ENCODE assay signal across 2 cellular contexts in the genomic region with DNA sequence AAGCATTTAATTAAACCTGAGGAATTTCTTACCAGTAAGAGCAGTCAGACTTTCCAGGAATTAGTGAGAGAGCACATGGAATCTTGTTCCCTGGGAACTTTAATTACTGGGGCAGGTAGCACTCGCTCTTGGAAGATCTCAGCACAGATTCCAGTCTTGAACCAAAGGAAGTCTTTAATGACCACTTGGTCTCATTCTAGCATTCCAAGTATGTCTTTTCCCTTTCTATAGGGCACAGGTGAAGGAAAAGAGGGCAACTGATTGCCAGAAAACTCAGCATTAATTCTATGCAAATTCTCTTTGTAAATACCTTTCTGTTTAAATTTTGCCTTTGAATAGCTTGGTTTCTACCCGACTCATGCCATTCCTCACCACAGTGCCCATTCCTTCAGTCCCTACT.
TF ChIP-seq lines count a peak whose summit lies in the region.

No MANE protein-coding gene starts in this region.

TF ChIP-seq in GM23338, 12 proteins besides CTCF, POLR2A, EP300 and RAD21:
- TF ChIP-seq EZH2phosphoT487 (IDR thresholded peaks at IDR 0.05; ENCODE audit: unreplicated experiment): no peak
- no peak for TF ChIP-seq ZNF114 (CRISPR knock-in tag; IDR thresholded peaks at IDR 0.05)
- no peak for TF ChIP-seq CREB1 (CRISPR knock-in tag; IDR thresholded peaks at IDR 0.05; ENCODE audit: low read depth)
- TF ChIP-seq, protein P1, sequence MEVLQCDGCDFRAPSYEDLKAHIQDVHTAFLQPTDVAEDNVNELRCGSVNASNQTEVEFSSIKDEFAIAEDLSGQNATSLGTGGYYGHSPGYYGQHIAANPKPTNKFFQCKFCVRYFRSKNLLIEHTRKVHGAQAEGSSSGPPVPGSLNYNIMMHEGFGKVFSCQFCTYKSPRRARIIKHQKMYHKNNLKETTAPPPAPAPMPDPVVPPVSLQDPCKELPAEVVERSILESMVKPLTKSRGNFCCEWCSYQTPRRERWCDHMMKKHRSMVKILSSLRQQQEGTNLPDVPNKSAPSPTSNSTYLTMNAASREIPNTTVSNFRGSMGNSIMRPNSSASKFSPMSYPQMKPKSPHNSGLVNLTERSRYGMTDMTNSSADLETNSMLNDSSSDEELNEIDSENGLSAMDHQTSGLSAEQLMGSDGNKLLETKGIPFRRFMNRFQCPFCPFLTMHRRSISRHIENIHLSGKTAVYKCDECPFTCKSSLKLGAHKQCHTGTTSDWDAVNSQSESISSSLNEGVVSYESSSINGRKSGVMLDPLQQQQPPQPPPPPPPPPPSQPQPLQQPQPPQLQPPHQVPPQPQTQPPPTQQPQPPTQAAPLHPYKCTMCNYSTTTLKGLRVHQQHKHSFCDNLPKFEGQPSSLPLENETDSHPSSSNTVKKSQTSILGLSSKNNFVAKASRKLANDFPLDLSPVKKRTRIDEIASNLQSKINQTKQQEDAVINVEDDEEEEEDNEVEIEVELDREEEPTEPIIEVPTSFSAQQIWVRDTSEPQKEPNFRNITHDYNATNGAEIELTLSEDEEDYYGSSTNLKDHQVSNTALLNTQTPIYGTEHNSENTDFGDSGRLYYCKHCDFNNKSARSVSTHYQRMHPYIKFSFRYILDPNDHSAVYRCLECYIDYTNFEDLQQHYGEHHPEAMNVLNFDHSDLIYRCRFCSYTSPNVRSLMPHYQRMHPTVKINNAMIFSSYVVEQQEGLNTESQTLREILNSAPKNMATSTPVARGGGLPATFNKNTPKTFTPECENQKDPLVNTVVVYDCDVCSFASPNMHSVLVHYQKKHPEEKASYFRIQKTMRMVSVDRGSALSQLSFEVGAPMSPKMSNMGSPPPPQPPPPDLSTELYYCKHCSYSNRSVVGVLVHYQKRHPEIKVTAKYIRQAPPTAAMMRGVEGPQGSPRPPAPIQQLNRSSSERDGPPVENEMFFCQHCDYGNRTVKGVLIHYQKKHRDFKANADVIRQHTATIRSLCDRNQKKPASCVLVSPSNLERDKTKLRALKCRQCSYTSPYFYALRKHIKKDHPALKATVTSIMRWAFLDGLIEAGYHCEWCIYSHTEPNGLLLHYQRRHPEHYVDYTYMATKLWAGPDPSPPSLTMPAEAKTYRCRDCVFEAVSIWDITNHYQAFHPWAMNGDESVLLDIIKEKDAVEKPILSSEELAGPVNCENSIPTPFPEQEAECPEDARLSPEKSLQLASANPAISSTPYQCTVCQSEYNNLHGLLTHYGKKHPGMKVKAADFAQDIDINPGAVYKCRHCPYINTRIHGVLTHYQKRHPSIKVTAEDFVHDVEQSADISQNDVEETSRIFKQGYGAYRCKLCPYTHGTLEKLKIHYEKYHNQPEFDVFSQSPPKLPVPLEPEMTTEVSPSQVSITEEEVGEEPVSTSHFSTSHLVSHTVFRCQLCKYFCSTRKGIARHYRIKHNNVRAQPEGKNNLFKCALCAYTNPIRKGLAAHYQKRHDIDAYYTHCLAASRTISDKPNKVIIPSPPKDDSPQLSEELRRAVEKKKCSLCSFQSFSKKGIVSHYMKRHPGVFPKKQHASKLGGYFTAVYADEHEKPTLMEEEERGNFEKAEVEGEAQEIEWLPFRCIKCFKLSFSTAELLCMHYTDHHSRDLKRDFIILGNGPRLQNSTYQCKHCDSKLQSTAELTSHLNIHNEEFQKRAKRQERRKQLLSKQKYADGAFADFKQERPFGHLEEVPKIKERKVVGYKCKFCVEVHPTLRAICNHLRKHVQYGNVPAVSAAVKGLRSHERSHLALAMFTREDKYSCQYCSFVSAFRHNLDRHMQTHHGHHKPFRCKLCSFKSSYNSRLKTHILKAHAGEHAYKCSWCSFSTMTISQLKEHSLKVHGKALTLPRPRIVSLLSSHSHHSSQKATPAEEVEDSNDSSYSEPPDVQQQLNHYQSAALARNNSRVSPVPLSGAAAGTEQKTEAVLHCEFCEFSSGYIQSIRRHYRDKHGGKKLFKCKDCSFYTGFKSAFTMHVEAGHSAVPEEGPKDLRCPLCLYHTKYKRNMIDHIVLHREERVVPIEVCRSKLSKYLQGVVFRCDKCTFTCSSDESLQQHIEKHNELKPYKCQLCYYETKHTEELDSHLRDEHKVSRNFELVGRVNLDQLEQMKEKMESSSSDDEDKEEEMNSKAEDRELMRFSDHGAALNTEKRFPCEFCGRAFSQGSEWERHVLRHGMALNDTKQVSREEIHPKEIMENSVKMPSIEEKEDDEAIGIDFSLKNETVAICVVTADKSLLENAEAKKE (CRISPR knock-in tag; IDR thresholded peaks at IDR 0.05): 0 out of 2 replicates have a peak, but pooled peaks have one; percentile 61
- no peak for TF ChIP-seq STAT1 (IDR thresholded peaks at IDR 0.05; ENCODE audit: unreplicated experiment)
- TF ChIP-seq NANOG (IDR thresholded peaks at IDR 0.05; ENCODE audit: borderline replicate concordance): no peak
- TF ChIP-seq, protein P2, sequence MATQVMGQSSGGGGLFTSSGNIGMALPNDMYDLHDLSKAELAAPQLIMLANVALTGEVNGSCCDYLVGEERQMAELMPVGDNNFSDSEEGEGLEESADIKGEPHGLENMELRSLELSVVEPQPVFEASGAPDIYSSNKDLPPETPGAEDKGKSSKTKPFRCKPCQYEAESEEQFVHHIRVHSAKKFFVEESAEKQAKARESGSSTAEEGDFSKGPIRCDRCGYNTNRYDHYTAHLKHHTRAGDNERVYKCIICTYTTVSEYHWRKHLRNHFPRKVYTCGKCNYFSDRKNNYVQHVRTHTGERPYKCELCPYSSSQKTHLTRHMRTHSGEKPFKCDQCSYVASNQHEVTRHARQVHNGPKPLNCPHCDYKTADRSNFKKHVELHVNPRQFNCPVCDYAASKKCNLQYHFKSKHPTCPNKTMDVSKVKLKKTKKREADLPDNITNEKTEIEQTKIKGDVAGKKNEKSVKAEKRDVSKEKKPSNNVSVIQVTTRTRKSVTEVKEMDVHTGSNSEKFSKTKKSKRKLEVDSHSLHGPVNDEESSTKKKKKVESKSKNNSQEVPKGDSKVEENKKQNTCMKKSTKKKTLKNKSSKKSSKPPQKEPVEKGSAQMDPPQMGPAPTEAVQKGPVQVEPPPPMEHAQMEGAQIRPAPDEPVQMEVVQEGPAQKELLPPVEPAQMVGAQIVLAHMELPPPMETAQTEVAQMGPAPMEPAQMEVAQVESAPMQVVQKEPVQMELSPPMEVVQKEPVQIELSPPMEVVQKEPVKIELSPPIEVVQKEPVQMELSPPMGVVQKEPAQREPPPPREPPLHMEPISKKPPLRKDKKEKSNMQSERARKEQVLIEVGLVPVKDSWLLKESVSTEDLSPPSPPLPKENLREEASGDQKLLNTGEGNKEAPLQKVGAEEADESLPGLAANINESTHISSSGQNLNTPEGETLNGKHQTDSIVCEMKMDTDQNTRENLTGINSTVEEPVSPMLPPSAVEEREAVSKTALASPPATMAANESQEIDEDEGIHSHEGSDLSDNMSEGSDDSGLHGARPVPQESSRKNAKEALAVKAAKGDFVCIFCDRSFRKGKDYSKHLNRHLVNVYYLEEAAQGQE (IDR thresholded peaks at IDR 0.05; ENCODE audit: unreplicated experiment): no peak
- no peak for TF ChIP-seq POLR2AphosphoS5 (IDR thresholded peaks at IDR 0.05; ENCODE audit: low read depth)

TF ChIP-seq in WTC11, 78 proteins besides CTCF, POLR2A, EP300 and RAD21:
- TF ChIP-seq, protein P3, sequence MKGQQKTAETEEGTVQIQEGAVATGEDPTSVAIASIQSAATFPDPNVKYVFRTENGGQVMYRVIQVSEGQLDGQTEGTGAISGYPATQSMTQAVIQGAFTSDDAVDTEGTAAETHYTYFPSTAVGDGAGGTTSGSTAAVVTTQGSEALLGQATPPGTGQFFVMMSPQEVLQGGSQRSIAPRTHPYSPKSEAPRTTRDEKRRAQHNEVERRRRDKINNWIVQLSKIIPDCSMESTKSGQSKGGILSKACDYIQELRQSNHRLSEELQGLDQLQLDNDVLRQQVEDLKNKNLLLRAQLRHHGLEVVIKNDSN (CRISPR knock-in tag; IDR thresholded peaks at IDR 0.05): no peak
- TF ChIP-seq CREB1 (CRISPR knock-in tag; IDR thresholded peaks at IDR 0.05): no peak
- no peak for TF ChIP-seq GRHL2 (CRISPR knock-in tag; IDR thresholded peaks at IDR 0.05; ENCODE audit: insufficient replicate concordance, severe bottlenecking)
- no peak for TF ChIP-seq TEAD4 (CRISPR knock-in tag; IDR thresholded peaks at IDR 0.05)
- TF ChIP-seq, protein P4, sequence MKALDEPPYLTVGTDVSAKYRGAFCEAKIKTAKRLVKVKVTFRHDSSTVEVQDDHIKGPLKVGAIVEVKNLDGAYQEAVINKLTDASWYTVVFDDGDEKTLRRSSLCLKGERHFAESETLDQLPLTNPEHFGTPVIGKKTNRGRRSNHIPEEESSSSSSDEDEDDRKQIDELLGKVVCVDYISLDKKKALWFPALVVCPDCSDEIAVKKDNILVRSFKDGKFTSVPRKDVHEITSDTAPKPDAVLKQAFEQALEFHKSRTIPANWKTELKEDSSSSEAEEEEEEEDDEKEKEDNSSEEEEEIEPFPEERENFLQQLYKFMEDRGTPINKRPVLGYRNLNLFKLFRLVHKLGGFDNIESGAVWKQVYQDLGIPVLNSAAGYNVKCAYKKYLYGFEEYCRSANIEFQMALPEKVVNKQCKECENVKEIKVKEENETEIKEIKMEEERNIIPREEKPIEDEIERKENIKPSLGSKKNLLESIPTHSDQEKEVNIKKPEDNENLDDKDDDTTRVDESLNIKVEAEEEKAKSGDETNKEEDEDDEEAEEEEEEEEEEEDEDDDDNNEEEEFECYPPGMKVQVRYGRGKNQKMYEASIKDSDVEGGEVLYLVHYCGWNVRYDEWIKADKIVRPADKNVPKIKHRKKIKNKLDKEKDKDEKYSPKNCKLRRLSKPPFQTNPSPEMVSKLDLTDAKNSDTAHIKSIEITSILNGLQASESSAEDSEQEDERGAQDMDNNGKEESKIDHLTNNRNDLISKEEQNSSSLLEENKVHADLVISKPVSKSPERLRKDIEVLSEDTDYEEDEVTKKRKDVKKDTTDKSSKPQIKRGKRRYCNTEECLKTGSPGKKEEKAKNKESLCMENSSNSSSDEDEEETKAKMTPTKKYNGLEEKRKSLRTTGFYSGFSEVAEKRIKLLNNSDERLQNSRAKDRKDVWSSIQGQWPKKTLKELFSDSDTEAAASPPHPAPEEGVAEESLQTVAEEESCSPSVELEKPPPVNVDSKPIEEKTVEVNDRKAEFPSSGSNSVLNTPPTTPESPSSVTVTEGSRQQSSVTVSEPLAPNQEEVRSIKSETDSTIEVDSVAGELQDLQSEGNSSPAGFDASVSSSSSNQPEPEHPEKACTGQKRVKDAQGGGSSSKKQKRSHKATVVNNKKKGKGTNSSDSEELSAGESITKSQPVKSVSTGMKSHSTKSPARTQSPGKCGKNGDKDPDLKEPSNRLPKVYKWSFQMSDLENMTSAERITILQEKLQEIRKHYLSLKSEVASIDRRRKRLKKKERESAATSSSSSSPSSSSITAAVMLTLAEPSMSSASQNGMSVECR (CRISPR knock-in tag; IDR thresholded peaks at IDR 0.05; ENCODE audit: borderline replicate concordance): no peak
- TF ChIP-seq NR1H2 (CRISPR knock-in tag; IDR thresholded peaks at IDR 0.05): no peak
- TF ChIP-seq, protein P5, sequence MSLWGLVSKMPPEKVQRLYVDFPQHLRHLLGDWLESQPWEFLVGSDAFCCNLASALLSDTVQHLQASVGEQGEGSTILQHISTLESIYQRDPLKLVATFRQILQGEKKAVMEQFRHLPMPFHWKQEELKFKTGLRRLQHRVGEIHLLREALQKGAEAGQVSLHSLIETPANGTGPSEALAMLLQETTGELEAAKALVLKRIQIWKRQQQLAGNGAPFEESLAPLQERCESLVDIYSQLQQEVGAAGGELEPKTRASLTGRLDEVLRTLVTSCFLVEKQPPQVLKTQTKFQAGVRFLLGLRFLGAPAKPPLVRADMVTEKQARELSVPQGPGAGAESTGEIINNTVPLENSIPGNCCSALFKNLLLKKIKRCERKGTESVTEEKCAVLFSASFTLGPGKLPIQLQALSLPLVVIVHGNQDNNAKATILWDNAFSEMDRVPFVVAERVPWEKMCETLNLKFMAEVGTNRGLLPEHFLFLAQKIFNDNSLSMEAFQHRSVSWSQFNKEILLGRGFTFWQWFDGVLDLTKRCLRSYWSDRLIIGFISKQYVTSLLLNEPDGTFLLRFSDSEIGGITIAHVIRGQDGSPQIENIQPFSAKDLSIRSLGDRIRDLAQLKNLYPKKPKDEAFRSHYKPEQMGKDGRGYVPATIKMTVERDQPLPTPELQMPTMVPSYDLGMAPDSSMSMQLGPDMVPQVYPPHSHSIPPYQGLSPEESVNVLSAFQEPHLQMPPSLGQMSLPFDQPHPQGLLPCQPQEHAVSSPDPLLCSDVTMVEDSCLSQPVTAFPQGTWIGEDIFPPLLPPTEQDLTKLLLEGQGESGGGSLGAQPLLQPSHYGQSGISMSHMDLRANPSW (CRISPR knock-in tag; conservative IDR thresholded peaks at IDR 0.05; ENCODE audit: low read depth): no peak
- TF ChIP-seq NFYB (CRISPR knock-in tag; conservative IDR thresholded peaks at IDR 0.05; ENCODE audit: low read depth): no peak
- TF ChIP-seq, protein P6, sequence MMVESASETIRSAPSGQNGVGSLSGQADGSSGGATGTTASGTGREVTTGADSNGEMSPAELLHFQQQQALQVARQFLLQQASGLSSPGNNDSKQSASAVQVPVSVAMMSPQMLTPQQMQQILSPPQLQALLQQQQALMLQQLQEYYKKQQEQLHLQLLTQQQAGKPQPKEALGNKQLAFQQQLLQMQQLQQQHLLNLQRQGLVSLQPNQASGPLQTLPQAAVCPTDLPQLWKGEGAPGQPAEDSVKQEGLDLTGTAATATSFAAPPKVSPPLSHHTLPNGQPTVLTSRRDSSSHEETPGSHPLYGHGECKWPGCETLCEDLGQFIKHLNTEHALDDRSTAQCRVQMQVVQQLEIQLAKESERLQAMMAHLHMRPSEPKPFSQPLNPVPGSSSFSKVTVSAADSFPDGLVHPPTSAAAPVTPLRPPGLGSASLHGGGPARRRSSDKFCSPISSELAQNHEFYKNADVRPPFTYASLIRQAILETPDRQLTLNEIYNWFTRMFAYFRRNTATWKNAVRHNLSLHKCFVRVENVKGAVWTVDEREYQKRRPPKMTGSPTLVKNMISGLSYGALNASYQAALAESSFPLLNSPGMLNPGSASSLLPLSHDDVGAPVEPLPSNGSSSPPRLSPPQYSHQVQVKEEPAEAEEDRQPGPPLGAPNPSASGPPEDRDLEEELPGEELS (CRISPR knock-in tag; IDR thresholded peaks at IDR 0.05): no peak
